Comparison of ENCODE assay signal across 9 cellular contexts in the genomic region with DNA sequence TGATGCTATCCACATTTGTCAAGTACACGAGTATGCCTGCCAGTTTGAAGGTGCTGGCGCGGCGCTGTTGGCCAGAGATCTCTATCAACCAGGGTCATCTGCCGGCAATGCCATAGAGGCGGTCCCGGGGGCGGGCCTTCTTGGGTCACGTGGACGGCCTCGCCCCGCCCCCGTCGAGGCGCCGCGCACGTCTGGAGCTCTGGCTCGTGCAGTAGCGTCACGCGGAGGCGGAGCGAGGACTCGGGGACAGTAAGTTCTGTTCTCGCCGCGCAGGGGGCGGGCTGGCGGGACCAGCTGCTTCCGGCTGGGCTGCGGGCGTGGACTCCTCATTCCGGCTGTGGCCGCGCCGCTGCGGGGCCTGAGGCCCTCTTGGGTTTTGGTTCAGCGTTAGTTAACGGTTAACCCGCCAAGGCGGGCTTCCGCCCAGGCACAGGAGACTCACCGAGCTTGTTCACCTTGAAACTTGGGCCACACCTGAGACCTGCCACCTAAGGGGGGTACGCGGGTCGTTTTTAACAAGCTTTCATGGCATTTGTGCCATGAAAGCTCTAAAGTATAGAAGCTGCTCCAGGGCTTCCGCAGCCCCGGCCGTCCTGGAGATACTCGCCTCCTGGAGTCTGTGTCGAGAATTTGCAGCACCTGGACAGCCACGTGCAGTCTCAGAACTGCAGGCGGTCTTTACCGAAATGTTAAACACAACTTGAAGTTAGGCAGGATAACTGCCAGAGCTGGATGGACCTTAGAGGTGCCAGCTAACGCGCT. TPM values are rescaled to one million over a fixed set of nuclear protein-coding genes. Genes with fewer than 3 reads are reported as not detected.
DNase-seq lines count a peak whose midpoint lies in the region; ATAC-seq, FAIRE-seq and TF ChIP-seq lines count a peak whose summit lies in the region.
"Had no signal": no experiment of that assay in that cellular context is flagged by ENCODE, and none has a peak within 500 bp of the region (broad histone marks: within the 10 kb centered on the region; RNA-seq: fewer than 3 reads in every experiment).

A gene (plus strand): TSS at position 209 of the 762 bp plus-strand sequence. CDS start 5,495 bp downstream, outside the sequence.

- peak within 1 kb of the TSS; percentile 93 to 99 (median 96) for H3K27ac ChIP-seq in body of pancreas

- ATAC-seq in HG02981 (IDR thresholded peaks at IDR 0.05; ENCODE audit: unreplicated experiment) (peak; percentile 97), body of pancreas (peak; percentile 89), sciatic nerve (peak; percentile 99)

- TF ChIP-seq CTCF in body of pancreas (IDR thresholded peaks at IDR 0.05), result peak in 5 of 7 experiments; percentile 10 to 43 (median 24)

- no peaks in the 10 kb centered on the region for H3K9me3 ChIP-seq in body of pancreas

- intact Hi-C loops in body of pancreas (cut with DNase I), result no loop called here
- intact Hi-C loops in sciatic nerve (cut with DNase I), result loop anchor here (10.0 kb wide), 2 partner anchors 88 to 198 kb away; a partner anchor contains a TSS

- H3K4me3 ChIP-seq in body of pancreas, result no peak within 1 kb of the TSS

- DNase-seq in NCI-H82 (lab: John Stamatoyannopoulos, UW) (peak; percentile 66), NCI-H82 treated with DMSO at 0.1 percent for 48 hours (lab: John Stamatoyannopoulos, UW; ENCODE audit: unreplicated experiment) (no peak), NCI-H2029 (lab: John Stamatoyannopoulos, UW) (peak; percentile 98), body of pancreas (peak; percentile 100), iPS DF 4.7 (ENCODE audit: extremely low read depth, low spot score) (peak; percentile 78), sciatic nerve (ENCODE audit: low spot score) (peak; percentile 99)

- no peaks in the 10 kb centered on the region for H3K36me3 ChIP-seq in body of pancreas (replicated peaks in 1 of 2; ENCODE audit: insufficient read depth in 1 of 2, low read depth in 2 of 2)

- peaks cover 75% of the 10 kb centered on the region for H3K4me1 ChIP-seq in body of pancreas

- no peaks in the 10 kb centered on the region for H3K27me3 ChIP-seq in body of pancreas

- FAIRE-seq in TTC549 (lab: Jason Lieb, UNC), result peak; percentile 60
- FAIRE-seq: A204.1 had no signal

- 0% methylated on average over 5 to 57 of the region's 57 CpGs for WGBS in body of pancreas, 2 donors

- TF ChIP-seq POLR2A in body of pancreas (IDR thresholded peaks at IDR 0.05), result peak; percentile 90 to 98 (median 98)

RNA-seq across cellular contexts. Expression of the gene that starts here (rescaled TPM):
- 1 to 10 TPM in 1 of 2 donors, not detected in 1; 9.3 TPM for total RNA-seq in body of pancreas
- 3.9 TPM for total RNA-seq in sciatic nerve
